Comparison of ENCODE assay signal across 2 cellular contexts in the genomic region with DNA sequence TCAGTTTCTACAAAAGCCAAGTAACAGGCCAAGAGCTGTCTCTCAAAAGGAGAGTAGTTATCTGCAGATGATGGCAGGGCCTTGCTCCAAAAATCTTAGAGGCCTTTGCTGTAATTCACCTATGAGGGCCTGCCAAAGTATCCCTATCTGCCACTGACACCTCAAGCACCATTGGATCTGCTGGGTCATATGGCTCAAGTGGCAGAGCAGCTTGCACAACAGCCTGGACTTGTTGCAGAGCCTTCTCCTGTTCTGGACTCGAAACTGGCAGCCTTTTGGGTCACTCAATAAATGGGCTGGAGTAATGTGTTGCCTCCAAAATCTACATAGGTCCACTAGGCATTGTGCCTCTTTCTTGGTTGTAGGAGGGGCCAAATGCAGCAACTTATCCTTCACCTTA.
DNase-seq lines count a peak whose midpoint lies in the region; ATAC-seq and TF ChIP-seq lines count a peak whose summit lies in the region.
"Not testable (repeated sequence)": the region's sequence is repeated elsewhere in the genome, so short reads cannot be mapped to it uniquely, and the experiment has no call there.

No MANE protein-coding gene starts in this region.

- not testable (repeated sequence) for TF ChIP-seq POLR2A in right lobe of liver (IDR thresholded peaks at IDR 0.05)

- H3K4me1 ChIP-seq in right lobe of liver, result peaks cover 0 to 30% (median 0%) of the 10 kb centered on the region in 4 donors

- intact Hi-C loops in right lobe of liver (cut with DNase I), result not testable (repeated sequence)

- DNase-seq in left lobe of liver (ENCODE audit: low spot score) (peak; percentile 76), right lobe of liver (peak in 2 of 3 donors; percentile 73 to 79)

- not testable (repeated sequence) for H3K27me3 ChIP-seq in right lobe of liver

- not testable (repeated sequence) for H3K36me3 ChIP-seq in right lobe of liver

- TF ChIP-seq CTCF in right lobe of liver (IDR thresholded peaks at IDR 0.05), result not testable (repeated sequence)

- no CpG with 5 or more reads among the region's 1 CpG for WGBS in right lobe of liver (ENCODE audit: insufficient coverage, low coverage, low lambda C conversion rate, missing lambda C conversion rate)

- ATAC-seq in left lobe of liver (peak; percentile 69), right lobe of liver (peak in 1 of 4 donors; percentile 55)

- H3K4me3 ChIP-seq in right lobe of liver, result not testable (repeated sequence)

- not testable (repeated sequence) for H3K9me3 ChIP-seq in right lobe of liver

- H3K27ac ChIP-seq in right lobe of liver, result peak overlapping the region in 1 of 3 donors; percentile 26
